ENCODE assay signal across 11 cellular contexts in genomic region chr9:77495834-77496671, GRCh38.
DNase-seq lines count a peak whose midpoint lies in the region; ATAC-seq, FAIRE-seq and TF ChIP-seq lines count a peak whose summit lies in the region.
"Had no signal": no experiment of that assay in that cellular context is flagged by ENCODE, and none has a peak within 500 bp of the region (broad histone marks: within the 10 kb centered on the region; RNA-seq: fewer than 3 reads in every experiment).

No MANE protein-coding gene starts in this region.

- CTCF ChIA-PET in naive thymus-derived CD4-positive, alpha-beta T cell (lab: Charles Lee): no interaction called here

- no peaks in the 10 kb centered on the region for H3K9me3 ChIP-seq in naive thymus-derived CD4-positive, alpha-beta T cell (ENCODE audit: control insufficient read depth in 2 of 3, low read length in 3 of 3)
- H3K9me3 ChIP-seq: pancreas had no signal

- no peak for ATAC-seq in GM18511 (IDR thresholded peaks at IDR 0.05; ENCODE audit: unreplicated experiment)
- no peak for ATAC-seq in naive thymus-derived CD4-positive, alpha-beta T cell

- H3K4me1 Mint-ChIP-seq in mesothelial cell of epicardium: peaks cover 19% of the 10 kb centered on the region
- no peaks in the 10 kb centered on the region for H3K4me1 Mint-ChIP-seq in naive thymus-derived CD4-positive, alpha-beta T cell

- POLR2A ChIA-PET in naive thymus-derived CD4-positive, alpha-beta T cell (lab: Charles Lee): no interaction called here

- intact Hi-C loops in naive thymus-derived CD4-positive, alpha-beta T cell (cut with micrococcal nuclease): no loop called here

- peaks cover 18% of the 10 kb centered on the region for H3K9me3 Mint-ChIP-seq in mesothelial cell of epicardium
- peaks cover 0 to 16% (median 4%) of the 10 kb centered on the region in 11 donors for H3K9me3 Mint-ChIP-seq in naive thymus-derived CD4-positive, alpha-beta T cell

- H3K4me3 Mint-ChIP-seq in mesothelial cell of epicardium: no peak overlapping the region
- no peak overlapping the region for H3K4me3 Mint-ChIP-seq in naive thymus-derived CD4-positive, alpha-beta T cell
- H3K4me3 Mint-ChIP-seq: activated naive CD8-positive, alpha-beta T cell had no signal

- H3K4me1 ChIP-seq in naive thymus-derived CD4-positive, alpha-beta T cell (ENCODE audit: control insufficient read depth in 2 of 2, insufficient read depth in 2 of 2, low read length in 2 of 2): no peaks in the 10 kb centered on the region
- H3K4me1 ChIP-seq: pancreas had no signal

- H3K4me3 ChIP-seq in naive thymus-derived CD4-positive, alpha-beta T cell (ENCODE audit: low read length): no peak overlapping the region
- H3K4me3 ChIP-seq: pancreas had no signal

- peak overlapping the region; percentile 90 for H3K27ac Mint-ChIP-seq in mesothelial cell of epicardium
- no peak overlapping the region for H3K27ac Mint-ChIP-seq in naive thymus-derived CD4-positive, alpha-beta T cell
- H3K27ac Mint-ChIP-seq: activated naive CD8-positive, alpha-beta T cell had no signal

- no peak overlapping the region for H3K27ac ChIP-seq in naive thymus-derived CD4-positive, alpha-beta T cell (ENCODE audit: low read depth, low read length)
- H3K27ac ChIP-seq: pancreas had no signal

- no peaks in the 10 kb centered on the region for H3K27me3 ChIP-seq in naive thymus-derived CD4-positive, alpha-beta T cell (ENCODE audit: control insufficient read depth in 2 of 2, insufficient read depth in 2 of 2, low read length in 2 of 2)
- H3K27me3 ChIP-seq: pancreas had no signal

- DNase-seq in AG08395 (ENCODE audit: low spot score): peak; percentile 85
- DNase-seq in NCI-H1105 treated with DMSO at 0.1 percent for 48 hours (lab: John Stamatoyannopoulos, UW): peak; percentile 79
- DNase-seq in mesothelial cell of epicardium (ENCODE audit: low spot score in 2 of 2, unreplicated experiment in 2 of 2): no peak
- DNase-seq in SW480 (ENCODE audit: low spot score): no peak
- no peak for DNase-seq in ecto neural progenitor cell (ENCODE audit: low spot score)
- DNase-seq in naive thymus-derived CD4-positive, alpha-beta T cell: no peak
- DNase-seq: pancreas; stimulated activated CD8-positive, alpha-beta memory T cell treated with anti-CD3 and anti-CD28 coated beads, Interleukin-4, amount 100 ng/mL, for 48 hours had no signal

- no peaks in the 10 kb centered on the region for H3K36me3 ChIP-seq in naive thymus-derived CD4-positive, alpha-beta T cell (ENCODE audit: control insufficient read depth in 2 of 3, insufficient read depth in 3 of 3, low read length in 3 of 3)
- H3K36me3 ChIP-seq: pancreas had no signal

- FAIRE-seq in endometrium (lab: Jason Lieb, UNC): peak; percentile 18
- FAIRE-seq: pancreas had no signal

- peaks cover under 1% of the 10 kb centered on the region for H3K36me3 Mint-ChIP-seq in mesothelial cell of epicardium
- H3K36me3 Mint-ChIP-seq in naive thymus-derived CD4-positive, alpha-beta T cell: no peaks in the 10 kb centered on the region
- H3K36me3 Mint-ChIP-seq: activated naive CD8-positive, alpha-beta T cell had no signal

- no peak for TF ChIP-seq CTCF in mesothelial cell of epicardium (IDR thresholded peaks at IDR 0.05; ENCODE audit: unreplicated experiment)

- H3K27me3 Mint-ChIP-seq in mesothelial cell of epicardium (ENCODE audit: low read depth): no peaks in the 10 kb centered on the region
- H3K27me3 Mint-ChIP-seq in naive thymus-derived CD4-positive, alpha-beta T cell: peaks cover 0 to 16% (median 4%) of the 10 kb centered on the region in 5 donors
- H3K27me3 Mint-ChIP-seq: activated naive CD8-positive, alpha-beta T cell had no signal

Comparison
In these comparisons a context has a peak if more than half of its experiments do, and no peak if none do; other contexts are left out.
1. DNase-seq: peak in AG08395 (single experiment) and NCI-H1105 treated with DMSO at 0.1 percent for 48 hours (single experiment); none in mesothelial cell of epicardium (0 of 2), SW480 (single experiment), ecto neural progenitor cell (single experiment) and naive thymus-derived CD4-positive, alpha-beta T cell (0 of 9).